24 cellular contexts compared by ENCODE assay signal in the genomic region with DNA sequence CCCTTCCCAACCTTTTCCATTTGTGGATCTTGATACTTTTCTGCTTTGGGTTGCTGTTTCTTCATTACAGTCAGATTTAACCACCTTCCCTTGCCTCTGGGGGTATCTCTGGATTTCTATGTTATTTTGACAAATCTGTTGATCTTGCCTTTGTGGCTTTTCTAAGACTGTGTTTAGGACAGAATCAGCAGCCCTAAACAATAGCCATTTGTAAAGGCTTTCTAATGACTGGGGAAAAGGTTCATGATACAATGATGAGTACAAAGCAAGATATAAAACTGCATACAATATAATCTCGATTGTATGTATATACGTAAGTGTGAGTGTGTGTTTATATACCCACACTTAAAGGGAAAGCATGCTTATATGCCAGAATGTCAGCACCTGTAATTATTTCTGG.
"Had no signal": no experiment of that assay in that cellular context is flagged by ENCODE, and none has a peak within 500 bp of the region (broad histone marks: within the 10 kb centered on the region; RNA-seq: fewer than 3 reads in every experiment).

No MANE protein-coding gene starts in this region.

- ATAC-seq: left lobe of liver; naive thymus-derived CD4-positive, alpha-beta T cell; right cardiac atrium; stimulated activated memory B cell treated with anti-CD40 and anti-IgM and Interleukin-4, amounts not matched to agents 10 μg/mL and 1 μg/mL and 100 μg/mL, for 72 hours; stimulated activated naive CD8-positive, alpha-beta T cell treated with anti-CD3 and anti-CD28 coated beads, Interleukin-15, Interleukin-2, amounts not matched to agents 100 U/mL and 50 U/mL, for 24 hours had no signal

- H3K27ac ChIP-seq: coronary artery, esophagus squamous epithelium, ovary, prostate gland, sigmoid colon, thoracic aorta, tibial nerve, upper lobe of left lung had no signal

- H3K4me3 ChIP-seq: coronary artery, esophagus squamous epithelium, lung, ovary, prostate gland, sigmoid colon, thoracic aorta, tibial nerve, upper lobe of left lung had no signal

- H3K27me3 Mint-ChIP-seq: naive thymus-derived CD4-positive, alpha-beta T cell; stimulated activated memory B cell treated with anti-CD40 and anti-IgM and Interleukin-4, amounts not matched to agents 10 μg/mL and 1 μg/mL and 100 μg/mL, for 72 hours had no signal

- H3K27me3 ChIP-seq: esophagus squamous epithelium, ovary, sigmoid colon, tibial nerve, upper lobe of left lung had no signal

- H3K4me1 ChIP-seq: esophagus squamous epithelium, prostate gland, upper lobe of left lung had no signal

- DNase-seq: dermis blood vessel endothelial cell; effector memory CD4-positive, alpha-beta T cell; erythroblast; esophagus squamous epithelium; head of caudate nucleus; kidney; mesenchymal stem cell; naive thymus-derived CD4-positive, alpha-beta T cell; occipital lobe; ovary; right cardiac atrium; sigmoid colon; stimulated activated CD4-positive, alpha-beta T cell treated with anti-CD3 and anti-CD28 coated beads, Interleukin-4, amount 100 ng/mL, for 4 hours; stimulated activated naive CD8-positive, alpha-beta T cell treated with anti-CD3 and anti-CD28 coated beads, Interleukin-15, Interleukin-2, amounts not matched to agents 100 U/mL and 50 U/mL, for 24 hours; upper lobe of left lung had no signal

- H3K36me3 ChIP-seq: ovary, prostate gland, thoracic aorta had no signal

- H3K9me3 Mint-ChIP-seq: stimulated activated memory B cell treated with anti-CD40 and anti-IgM and Interleukin-4, amounts not matched to agents 10 μg/mL and 1 μg/mL and 100 μg/mL, for 72 hours had no signal

- H3K27ac Mint-ChIP-seq: mesothelial cell of epicardium; naive thymus-derived CD4-positive, alpha-beta T cell; nephron; stimulated activated memory B cell treated with anti-CD40 and anti-IgM and Interleukin-4, amounts not matched to agents 10 μg/mL and 1 μg/mL and 100 μg/mL, for 72 hours had no signal

- H3K4me3 Mint-ChIP-seq: mesothelial cell of epicardium; naive thymus-derived CD4-positive, alpha-beta T cell; nephron; stimulated activated memory B cell treated with anti-CD40 and anti-IgM and Interleukin-4, amounts not matched to agents 10 μg/mL and 1 μg/mL and 100 μg/mL, for 72 hours had no signal
